Comparison of ENCODE assay signal across 19 cellular contexts in the genomic region with DNA sequence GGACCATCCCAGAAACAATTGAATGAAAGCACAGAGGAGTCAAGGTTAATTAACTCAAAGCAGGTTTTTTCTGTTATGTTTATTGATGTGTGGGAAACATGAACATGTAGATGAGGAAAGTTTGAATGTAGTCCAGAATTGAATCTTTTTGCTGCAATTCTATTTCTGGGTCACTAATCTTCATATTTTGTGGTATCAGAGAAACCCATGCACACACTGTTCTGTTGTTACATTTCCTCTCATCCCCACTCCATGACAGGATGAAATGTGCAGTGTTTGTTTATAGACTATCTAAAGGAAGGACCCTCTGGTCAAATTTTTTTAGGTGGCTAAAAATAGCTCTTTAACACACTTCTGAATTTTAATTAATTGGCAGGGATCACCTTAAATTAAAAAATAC.
A peak's percentile ranks its signal among the peaks of the same experiment; 100 is the strongest.
DNase-seq lines count a peak whose midpoint lies in the region; ATAC-seq and TF ChIP-seq lines count a peak whose summit lies in the region.
"Had no signal": no experiment of that assay in that cellular context is flagged by ENCODE, and none has a peak within 500 bp of the region (broad histone marks: within the 10 kb centered on the region; RNA-seq: fewer than 3 reads in every experiment).

No MANE protein-coding gene starts in this region.

- H3K27me3 ChIP-seq in cardiac muscle cell: no peaks in the 10 kb centered on the region
- no peaks in the 10 kb centered on the region for H3K27me3 ChIP-seq in right atrium auricular region
- H3K27me3 ChIP-seq: gastroesophageal sphincter, ovary had no signal

- H3K4me1 ChIP-seq in cardiac muscle cell (ENCODE audit: low read depth) (peaks cover 9% of the 10 kb centered on the region), right atrium auricular region (peaks cover 0 to 25% of the 10 kb centered on the region in 2 donors), OCI-LY7 (ENCODE audit: insufficient read depth, low read length, poor library complexity, severe bottlenecking) (peaks cover 10% of the 10 kb centered on the region)

- H4K20me1 ChIP-seq in OCI-LY7 (ENCODE audit: insufficient read depth, low read length): no peaks in the 10 kb centered on the region

- no peak overlapping the region for H2AFZ ChIP-seq in OCI-LY7 (ENCODE audit: low read length)

- peak in 1 of 2 donors; percentile 19 for DNase-seq in cardiac muscle cell (ENCODE audit: low read depth in 1 of 2, low spot score in 1 of 2)
- no peak for DNase-seq in right atrium auricular region (ENCODE audit: low spot score)
- no peak for DNase-seq in OCI-LY7 (ENCODE audit: low spot score)
- DNase-seq in effector memory CD8-positive, alpha-beta T cell: no peak
- no peak for DNase-seq in Ammon's horn (ENCODE audit: low spot score)
- DNase-seq: activated B cell treated with CpG ODN at 0.5 μM for 24 hours; activated effector memory CD4-positive, alpha-beta T cell treated with anti-CD3 and anti-CD28 coated beads, Interleukin-2, amount 50 U/mL, for 16 hours; anterior cingulate cortex; KG1; NCI-H510A treated with DMSO at 0.1 percent for 48 hours; ovary had no signal

- H3K4me2 ChIP-seq in OCI-LY7 (ENCODE audit: low read length): no peak overlapping the region

- no peak overlapping the region for H3K4me3 Mint-ChIP-seq in effector memory CD8-positive, alpha-beta T cell
- no peak overlapping the region for H3K4me3 Mint-ChIP-seq in stimulated activated memory B cell treated with anti-CD40 and anti-IgM and Interleukin-4, amounts not matched to agents 10 μg/mL and 1 μg/mL and 100 μg/mL, for 72 hours
- H3K4me3 Mint-ChIP-seq: activated B cell treated with CpG ODN at 0.5 μM for 24 hours; stimulated activated naive CD8-positive, alpha-beta T cell treated with anti-CD3 and anti-CD28 coated beads, Interleukin-15, Interleukin-2, amounts not matched to agents 100 ng/mL and 50 ng/mL, for 24 hours; type B pancreatic cell had no signal

- H3K36me3 Mint-ChIP-seq in effector memory CD8-positive, alpha-beta T cell (ENCODE audit: insufficient read depth): peaks cover 43% of the 10 kb centered on the region
- peaks cover 47% of the 10 kb centered on the region for H3K36me3 Mint-ChIP-seq in stimulated activated memory B cell treated with anti-CD40 and anti-IgM and Interleukin-4, amounts not matched to agents 10 μg/mL and 1 μg/mL and 100 μg/mL, for 72 hours

- no peaks in the 10 kb centered on the region for H3K9me2 ChIP-seq in OCI-LY7 (ENCODE audit: insufficient read depth, low read length)

- H3K36me3 ChIP-seq in cardiac muscle cell: peaks cover 12% of the 10 kb centered on the region
- H3K36me3 ChIP-seq in right atrium auricular region: no peaks in the 10 kb centered on the region
- H3K36me3 ChIP-seq in OCI-LY7 (ENCODE audit: insufficient read depth, low read length): peaks cover 61% of the 10 kb centered on the region
- H3K36me3 ChIP-seq: ovary had no signal

- H3K27ac ChIP-seq in cardiac muscle cell (peak overlapping the region; percentile 45), right atrium auricular region (no peak overlapping the region), OCI-LY7 (ENCODE audit: low read depth, low read length, poor library complexity, severe bottlenecking) (no peak overlapping the region)
- H3K27ac ChIP-seq: coronary artery, ovary had no signal

- intact Hi-C loops in OCI-LY7 (cut with micrococcal nuclease; ENCODE audit: unreplicated experiment): loop anchor here (5.0 kb wide), 1 partner anchor 70 kb away; a partner anchor contains a TSS

- H3K4me1 Mint-ChIP-seq in effector memory CD8-positive, alpha-beta T cell (ENCODE audit: low read depth in 2 of 2): peaks cover 12 to 21% of the 10 kb centered on the region in 2 donors
- H3K4me1 Mint-ChIP-seq in stimulated activated memory B cell treated with anti-CD40 and anti-IgM and Interleukin-4, amounts not matched to agents 10 μg/mL and 1 μg/mL and 100 μg/mL, for 72 hours: peaks cover 10% of the 10 kb centered on the region

- TF ChIP-seq CTCF in cardiac muscle cell (IDR thresholded peaks at IDR 0.05; ENCODE audit: low read depth, low read length) (no peak), right atrium auricular region (IDR thresholded peaks at IDR 0.05) (no peak), OCI-LY7 (conservative IDR thresholded peaks at IDR 0.05; ENCODE audit: low read length) (no peak)

- H3K27me3 Mint-ChIP-seq in effector memory CD8-positive, alpha-beta T cell: no peaks in the 10 kb centered on the region
- H3K27me3 Mint-ChIP-seq in stimulated activated memory B cell treated with anti-CD40 and anti-IgM and Interleukin-4, amounts not matched to agents 10 μg/mL and 1 μg/mL and 100 μg/mL, for 72 hours: no peaks in the 10 kb centered on the region
- H3K27me3 Mint-ChIP-seq: activated B cell treated with CpG ODN at 0.5 μM for 24 hours; stimulated activated naive CD8-positive, alpha-beta T cell treated with anti-CD3 and anti-CD28 coated beads, Interleukin-15, Interleukin-2, amounts not matched to agents 100 ng/mL and 50 ng/mL, for 24 hours; type B pancreatic cell had no signal

- H3K4me3 ChIP-seq in cardiac muscle cell: no peak overlapping the region
- no peak overlapping the region for H3K4me3 ChIP-seq in right atrium auricular region
- H3K4me3 ChIP-seq in OCI-LY7 (ENCODE audit: low read depth, low read length, poor library complexity, severe bottlenecking): no peak overlapping the region
- H3K4me3 ChIP-seq: coronary artery, gastroesophageal sphincter, ovary had no signal

- H3K9me3 ChIP-seq in cardiac muscle cell (ENCODE audit: low read depth) (no peaks in the 10 kb centered on the region), right atrium auricular region (no peaks in the 10 kb centered on the region), OCI-LY7 (ENCODE audit: low read length) (no peaks in the 10 kb centered on the region)
- H3K9me3 ChIP-seq: gastroesophageal sphincter, ovary had no signal

- no peaks in the 10 kb centered on the region for H3K9me3 Mint-ChIP-seq in effector memory CD8-positive, alpha-beta T cell
- no peaks in the 10 kb centered on the region for H3K9me3 Mint-ChIP-seq in stimulated activated memory B cell treated with anti-CD40 and anti-IgM and Interleukin-4, amounts not matched to agents 10 μg/mL and 1 μg/mL and 100 μg/mL, for 72 hours
- H3K9me3 Mint-ChIP-seq: activated B cell treated with CpG ODN at 0.5 μM for 24 hours; stimulated activated naive CD8-positive, alpha-beta T cell treated with anti-CD3 and anti-CD28 coated beads, Interleukin-15, Interleukin-2, amounts not matched to agents 100 ng/mL and 50 ng/mL, for 24 hours; type B pancreatic cell had no signal

- ATAC-seq in effector memory CD8-positive, alpha-beta T cell (replicated peaks): no peak
- no peak for ATAC-seq in stimulated activated memory B cell treated with anti-CD40 and anti-IgM and Interleukin-4, amounts not matched to agents 10 μg/mL and 1 μg/mL and 100 μg/mL, for 72 hours
- no peak for ATAC-seq in GM21390 (IDR thresholded peaks at IDR 0.05; ENCODE audit: unreplicated experiment)
- no peak for ATAC-seq in GM21825 (IDR thresholded peaks at IDR 0.05; ENCODE audit: unreplicated experiment)
- ATAC-seq: gastroesophageal sphincter, left lobe of liver had no signal

- peak overlapping the region; percentile 45 to 60 for H3K27ac Mint-ChIP-seq in effector memory CD8-positive, alpha-beta T cell
- peak overlapping the region; percentile 8 for H3K27ac Mint-ChIP-seq in stimulated activated memory B cell treated with anti-CD40 and anti-IgM and Interleukin-4, amounts not matched to agents 10 μg/mL and 1 μg/mL and 100 μg/mL, for 72 hours
- H3K27ac Mint-ChIP-seq: activated B cell treated with CpG ODN at 0.5 μM for 24 hours; stimulated activated naive CD8-positive, alpha-beta T cell treated with anti-CD3 and anti-CD28 coated beads, Interleukin-15, Interleukin-2, amounts not matched to agents 100 ng/mL and 50 ng/mL, for 24 hours; type B pancreatic cell had no signal

- POLR2A ChIA-PET in OCI-LY7 (lab: Charles Lee): no interaction called here

- peaks cover 37% of the 10 kb centered on the region; the same call in 1 of the 2 replicates for H3K79me2 ChIP-seq in OCI-LY7 (ENCODE audit: insufficient read depth, low read depth, low read length)

- CTCF ChIA-PET in OCI-LY7 (lab: Charles Lee; ENCODE audit: unreplicated experiment): no interaction called here

- TSS peak; percentile 29 for BruUV-seq in OCI-LY7 (replicated peaks; lab: Mats Ljungman, UMichigan)
